8 cellular contexts compared by ENCODE assay signal in the genomic region with DNA sequence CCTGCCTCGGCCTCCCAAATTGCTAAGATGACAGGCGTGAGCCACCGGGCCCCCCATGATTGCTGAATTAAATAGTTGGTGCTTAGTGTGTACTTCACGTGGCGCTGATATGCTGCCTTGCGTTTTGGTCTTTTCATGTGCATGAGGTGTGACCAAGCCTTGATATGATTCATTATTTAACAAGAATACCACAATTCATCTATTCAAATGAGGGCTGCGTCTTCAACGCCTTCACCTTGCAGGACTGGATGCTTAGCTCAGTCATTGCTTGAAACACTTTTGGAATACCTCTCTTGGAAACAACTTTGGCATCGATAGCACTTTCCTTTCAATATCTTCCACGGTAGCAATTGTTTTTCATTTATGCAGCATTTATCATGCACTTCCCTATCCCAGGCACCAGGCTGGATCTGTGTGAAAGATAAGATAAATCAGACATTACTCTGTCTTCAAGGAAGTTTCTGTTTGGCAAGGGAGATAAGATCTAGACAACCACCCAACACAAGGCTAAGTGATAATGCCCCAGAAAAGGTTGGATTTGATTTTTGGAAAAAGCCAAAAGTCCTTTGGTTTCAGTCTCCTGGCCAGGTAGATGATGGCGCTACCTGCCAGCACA. TPM values are rescaled to one million over a fixed set of nuclear protein-coding genes. Genes with fewer than 3 reads are reported as not detected.
DNase-seq lines count a peak whose midpoint lies in the region; ATAC-seq and TF ChIP-seq lines count a peak whose summit lies in the region.

No MANE protein-coding gene starts in this region.

- peak overlapping the region; percentile 15 for H3K27ac ChIP-seq in iPS-20b (ENCODE audit: low read length)
- H3K27ac ChIP-seq in tibial artery, result peak overlapping the region; percentile 89

- peaks cover 20% of the 10 kb centered on the region for H3K27me3 ChIP-seq in iPS-20b (ENCODE audit: insufficient read depth, low read length)
- H3K27me3 ChIP-seq in tibial artery, result no peaks in the 10 kb centered on the region

- intact Hi-C loops in tibial artery (cut with DNase I; ENCODE audit: low total_unique reads), result no loop called here

- ATAC-seq in activated naive CD4-positive, alpha-beta T cell treated with anti-CD3 and anti-CD28 coated beads, Interleukin-2, amount 50 U/mL, for 72 hours, result no peak
- no peak for ATAC-seq in GM19467 (IDR thresholded peaks at IDR 0.05; ENCODE audit: unreplicated experiment)

- no peak for TF ChIP-seq CTCF in tibial artery (IDR thresholded peaks at IDR 0.05)

- H3K4me3 Mint-ChIP-seq in activated naive CD4-positive, alpha-beta T cell treated with anti-CD3 and anti-CD28 coated beads, Interleukin-2, amount 50 U/mL, for 24 hours, result peak overlapping the region; percentile 57
- peak overlapping the region; percentile 76 for H3K4me3 Mint-ChIP-seq in activated naive CD8-positive, alpha-beta T cell treated with anti-CD3 and anti-CD28 coated beads for 36 hours

- H3K9me3 ChIP-seq in iPS-20b (ENCODE audit: insufficient read depth, low read depth, low read length), result no peaks in the 10 kb centered on the region
- no peaks in the 10 kb centered on the region for H3K9me3 ChIP-seq in tibial artery

- H3K27me3 Mint-ChIP-seq in activated naive CD4-positive, alpha-beta T cell treated with anti-CD3 and anti-CD28 coated beads, Interleukin-2, amount 50 U/mL, for 24 hours, result peaks cover 31% of the 10 kb centered on the region
- peaks cover 59% of the 10 kb centered on the region for H3K27me3 Mint-ChIP-seq in activated naive CD8-positive, alpha-beta T cell treated with anti-CD3 and anti-CD28 coated beads for 36 hours

- H3K4me1 Mint-ChIP-seq in activated naive CD4-positive, alpha-beta T cell treated with anti-CD3 and anti-CD28 coated beads, Interleukin-2, amount 50 U/mL, for 24 hours, result peaks cover 18% of the 10 kb centered on the region
- H3K4me1 Mint-ChIP-seq in activated naive CD8-positive, alpha-beta T cell treated with anti-CD3 and anti-CD28 coated beads for 36 hours, result peaks cover 10% of the 10 kb centered on the region

- H3K4me1 ChIP-seq in iPS-20b (ENCODE audit: insufficient read depth, low read length) (peaks cover 18% of the 10 kb centered on the region), tibial artery (peaks cover 0 to 28% (median 22%) of the 10 kb centered on the region in 4 donors)

- H3K36me3 ChIP-seq in iPS-20b (ENCODE audit: insufficient read depth, low read depth, low read length) (no peaks in the 10 kb centered on the region), tibial artery (no peaks in the 10 kb centered on the region)

- no peak overlapping the region for H3K27ac Mint-ChIP-seq in activated naive CD4-positive, alpha-beta T cell treated with anti-CD3 and anti-CD28 coated beads, Interleukin-2, amount 50 U/mL, for 24 hours
- no peak overlapping the region for H3K27ac Mint-ChIP-seq in activated naive CD4-positive, alpha-beta T cell treated with anti-CD3 and anti-CD28 coated beads, Interleukin-2, amount 50 U/mL, for 72 hours
- H3K27ac Mint-ChIP-seq in activated naive CD8-positive, alpha-beta T cell treated with anti-CD3 and anti-CD28 coated beads for 36 hours, result no peak overlapping the region

- H3K9ac ChIP-seq in iPS-20b (ENCODE audit: low read depth, low read length), result peak overlapping the region; percentile 71; the same call in 1 of the 2 replicates

- no peaks in the 10 kb centered on the region for H3K36me3 Mint-ChIP-seq in activated naive CD4-positive, alpha-beta T cell treated with anti-CD3 and anti-CD28 coated beads, Interleukin-2, amount 50 U/mL, for 24 hours
- H3K36me3 Mint-ChIP-seq in activated naive CD4-positive, alpha-beta T cell treated with anti-CD3 and anti-CD28 coated beads, Interleukin-2, amount 50 U/mL, for 72 hours, result peaks cover 0 to 5% of the 10 kb centered on the region in 2 donors
- H3K36me3 Mint-ChIP-seq in activated naive CD8-positive, alpha-beta T cell treated with anti-CD3 and anti-CD28 coated beads for 36 hours, result no peaks in the 10 kb centered on the region

- no peaks in the 10 kb centered on the region for H3K9me3 Mint-ChIP-seq in activated naive CD4-positive, alpha-beta T cell treated with anti-CD3 and anti-CD28 coated beads, Interleukin-2, amount 50 U/mL, for 24 hours
- H3K9me3 Mint-ChIP-seq in activated naive CD4-positive, alpha-beta T cell treated with anti-CD3 and anti-CD28 coated beads, Interleukin-2, amount 50 U/mL, for 72 hours, result no peaks in the 10 kb centered on the region
- H3K9me3 Mint-ChIP-seq in activated naive CD8-positive, alpha-beta T cell treated with anti-CD3 and anti-CD28 coated beads for 36 hours, result no peaks in the 10 kb centered on the region

- no peak for DNase-seq in activated naive CD4-positive, alpha-beta T cell treated with anti-CD3 and anti-CD28 coated beads, Interleukin-2, amount 50 U/mL, for 72 hours (ENCODE audit: low spot score in 2 of 2)
- DNase-seq in activated naive CD8-positive, alpha-beta T cell treated with anti-CD3 and anti-CD28 coated beads for 36 hours, result no peak
- DNase-seq in tibial artery, result no peak
- no peak for DNase-seq in NCI-H2081 treated with DMSO at 0.1 percent for 48 hours (lab: John Stamatoyannopoulos, UW)
- DNase-seq in HT-29 (ENCODE audit: low spot score), result no peak

- H3K4me3 ChIP-seq in iPS-20b (ENCODE audit: low read length) (peak overlapping the region; percentile 72), tibial artery (peak overlapping the region; percentile 69 to 89)

RNA-seq across cellular contexts. Expression of a gene that starts 1.3 kb away (rescaled TPM):
- total RNA-seq in activated naive CD4-positive, alpha-beta T cell treated with anti-CD3 and anti-CD28 coated beads, Interleukin-2, amount 50 U/mL, for 72 hours, result 1 to 10 TPM in 1 of 2 donors, under 1 TPM in 1; 0.32 to 8.3 TPM
- 1 to 10 TPM; 3.4 to 3.7 TPM for total RNA-seq in activated naive CD8-positive, alpha-beta T cell treated with anti-CD3 and anti-CD28 coated beads for 36 hours
- total RNA-seq in HT-29 (2014; rRNA removed; shearing (Covaris generic)), result 51.0 and 54.4 TPM in 2 replicates
